ENCODE assay signal across 8 cellular contexts in the genomic region with DNA sequence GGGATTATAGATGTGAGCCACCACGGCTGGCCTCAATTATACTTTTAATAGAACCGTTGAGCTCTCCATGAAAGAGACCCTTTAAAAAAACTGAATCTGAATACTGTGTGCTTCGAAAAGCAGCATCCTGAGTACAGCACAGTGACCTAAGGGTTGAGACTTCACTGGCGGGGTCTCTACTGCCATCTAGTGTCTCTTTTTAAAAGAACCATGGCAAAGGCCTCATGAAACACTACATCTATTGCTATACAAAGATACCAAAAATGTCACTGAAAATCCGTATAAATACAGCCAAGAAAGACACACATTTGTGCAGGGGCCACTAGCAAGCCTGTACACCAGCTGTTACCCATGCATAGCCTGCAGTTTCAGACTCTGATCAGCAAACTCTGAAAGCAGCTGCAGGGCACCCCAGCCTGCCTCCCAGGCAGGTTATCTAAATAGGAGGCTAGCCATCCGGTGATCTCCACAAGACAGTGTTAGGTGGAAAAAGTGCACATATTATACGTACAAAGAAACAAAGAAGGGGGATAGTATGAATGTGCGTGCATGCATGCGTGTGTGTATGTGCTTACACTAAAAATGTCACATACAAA. TPM values are rescaled to one million over a fixed set of nuclear protein-coding genes. Genes with fewer than 3 reads are reported as not detected.
DNase-seq lines count a peak whose midpoint lies in the region; ATAC-seq lines count a peak whose summit lies in the region.

No MANE protein-coding gene starts in this region.

- intact Hi-C loops in Right ventricle myocardium superior (cut with DNase I), result loop anchor here (5.0 kb wide), 1 partner anchor 349 kb away; no protein-coding TSS in a partner anchor

- DNase-seq in EL (peak; percentile 79), OCI-M2 (lab: John Stamatoyannopoulos, UW; ENCODE audit: unreplicated experiment) (peak; percentile 16), Right ventricle myocardium superior (no peak), pulmonary artery endothelial cell (ENCODE audit: low read depth, low spot score) (peak; percentile 54), GOT3 (lab: John Stamatoyannopoulos, UW) (no peak), NCI-H187 treated with DMSO at 0.1 percent for 48 hours (lab: John Stamatoyannopoulos, UW) (no peak)
- DNase-seq in Jurkat, Clone E6-1 (ENCODE audit: low read depth, low spot score), result peak; percentile 65

- no peaks in the 10 kb centered on the region for H3K27me3 Mint-ChIP-seq in activated naive CD4-positive, alpha-beta T cell treated with anti-CD3 and anti-CD28 coated beads, Interleukin-2, amount 50 U/mL, for 24 hours

- H3K9me3 Mint-ChIP-seq in activated naive CD4-positive, alpha-beta T cell treated with anti-CD3 and anti-CD28 coated beads, Interleukin-2, amount 50 U/mL, for 24 hours, result no peaks in the 10 kb centered on the region

- peaks cover 15% of the 10 kb centered on the region for H3K36me3 Mint-ChIP-seq in activated naive CD4-positive, alpha-beta T cell treated with anti-CD3 and anti-CD28 coated beads, Interleukin-2, amount 50 U/mL, for 24 hours

- peak; percentile 87 for ATAC-seq in Right ventricle myocardium superior (ENCODE audit: poor library complexity)

- H3K27ac Mint-ChIP-seq in activated naive CD4-positive, alpha-beta T cell treated with anti-CD3 and anti-CD28 coated beads, Interleukin-2, amount 50 U/mL, for 24 hours, result peak overlapping the region; percentile 41

- H3K4me3 ChIP-seq in Jurkat, Clone E6-1 (ENCODE audit: low read length), result no peak overlapping the region

- no peak overlapping the region for H3K4me3 Mint-ChIP-seq in activated naive CD4-positive, alpha-beta T cell treated with anti-CD3 and anti-CD28 coated beads, Interleukin-2, amount 50 U/mL, for 24 hours

- H3K4me1 Mint-ChIP-seq in activated naive CD4-positive, alpha-beta T cell treated with anti-CD3 and anti-CD28 coated beads, Interleukin-2, amount 50 U/mL, for 24 hours, result peaks cover 6% of the 10 kb centered on the region

RNA-seq across cellular contexts. Expression of gene NPLOC4, which starts 35.3 kb away (rescaled TPM):
- polyA plus RNA-seq in Jurkat, Clone E6-1 (2012; ENCODE audit: insufficient read depth, insufficient read length), result 67.3 TPM
- total RNA-seq in Right ventricle myocardium superior, result 81.1 TPM
- total RNA-seq in pulmonary artery endothelial cell, result 103 and 114 TPM in 2 replicates

RNA-seq across cellular contexts. Expression of gene TSPAN10, which starts 35.4 kb away (rescaled TPM):
- polyA plus RNA-seq in Jurkat, Clone E6-1 (2012; ENCODE audit: insufficient read depth, insufficient read length), result 0.95 TPM
- total RNA-seq in Right ventricle myocardium superior (0.24 TPM), pulmonary artery endothelial cell (0.14 and 0.26 TPM in 2 replicates)

RNA-seq across cellular contexts. Expression of gene FAAP100, which starts 49.5 kb away (rescaled TPM):
- polyA plus RNA-seq in Jurkat, Clone E6-1 (2012; ENCODE audit: insufficient read depth, insufficient read length), result 26.1 TPM
- total RNA-seq in Right ventricle myocardium superior, result 13.0 TPM
- total RNA-seq in pulmonary artery endothelial cell, result 17.5 and 21.7 TPM in 2 replicates

RNA-seq across cellular contexts. Expression of gene PDE6G, which starts 54.7 kb away (rescaled TPM):
- polyA plus RNA-seq in Jurkat, Clone E6-1 (2012; ENCODE audit: insufficient read depth, insufficient read length), result not detected
- total RNA-seq in Right ventricle myocardium superior (not detected), pulmonary artery endothelial cell (0.26 and 0.56 TPM in 2 replicates)

Comparison
In these comparisons a context has a peak if more than half of its experiments do, and no peak if none do; other contexts are left out.
1. DNase-seq: peak in EL (single experiment), Jurkat, Clone E6-1 (single experiment), OCI-M2 (single experiment) and pulmonary artery endothelial cell (single experiment); none in Right ventricle myocardium superior (single experiment), GOT3 (single experiment) and NCI-H187 treated with DMSO at 0.1 percent for 48 hours (single experiment).